In the genomic region with DNA sequence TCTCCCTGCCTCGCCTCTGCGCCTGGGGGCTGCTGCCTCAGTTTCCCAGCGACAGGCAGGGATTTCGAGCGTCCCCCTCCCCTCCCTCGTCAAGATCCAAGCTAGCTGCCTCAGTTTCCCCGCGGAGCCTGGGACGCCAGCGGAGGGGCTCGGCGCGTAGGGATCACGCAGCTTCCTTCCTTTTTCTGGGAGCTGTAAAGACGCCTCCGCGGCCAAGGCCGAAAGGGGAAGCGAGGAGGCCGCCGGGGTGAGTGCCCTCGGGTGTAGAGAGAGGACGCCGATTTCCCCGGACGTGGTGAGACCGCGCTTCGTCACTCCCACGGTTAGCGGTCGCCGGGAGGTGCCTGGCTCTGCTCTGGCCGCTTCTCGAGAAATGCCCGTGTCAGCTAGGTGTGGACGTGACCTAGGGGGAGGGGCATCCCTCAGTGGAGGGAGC, we compare ENCODE assay signal across 8 cellular contexts. TPM values are rescaled to one million over a fixed set of nuclear protein-coding genes. Genes with fewer than 3 reads are reported as not detected.
DNase-seq lines count a peak whose midpoint lies in the region; ATAC-seq and TF ChIP-seq lines count a peak whose summit lies in the region.

No MANE protein-coding gene starts in this region.

- no peaks in the 10 kb centered on the region for H3K27me3 Mint-ChIP-seq in activated B cell treated with CpG ODN at 0.5 μM for 24 hours

- CTCF ChIA-PET in activated B cell treated with CpG ODN at 0.5 μM for 24 hours (lab: Charles Lee): interaction anchor here (0.9 to 6.4 kb wide), 14 partner anchors 10 to 165 kb away, joined by 3 to 211 read pairs (median 10); a partner anchor contains a TSS

- H3K9ac ChIP-seq in colonic mucosa (ENCODE audit: low read depth in 2 of 2, low read length in 2 of 2) (peak overlapping the region; percentile 63 to 78), mesenchymal stem cell (ENCODE audit: low read length) (peak overlapping the region; percentile 84)

- H3K27me3 ChIP-seq in colonic mucosa: no peaks in the 10 kb centered on the region
- H3K27me3 ChIP-seq in mesenchymal stem cell (ENCODE audit: control insufficient read depth in 1 of 2, insufficient read depth in 1 of 2, low read length in 2 of 2): no peaks in the 10 kb centered on the region

- peaks cover 20% of the 10 kb centered on the region for H3K36me3 Mint-ChIP-seq in activated B cell treated with CpG ODN at 0.5 μM for 24 hours (ENCODE audit: low read depth)
- peaks cover 65% of the 10 kb centered on the region for H3K36me3 Mint-ChIP-seq in stimulated activated effector memory CD8-positive, alpha-beta T cell treated with anti-CD3 and anti-CD28 coated beads, Interleukin-12 subunit alpha, Interleukin-12 subunit beta, amount 100 ng/mL, for 72 hours

- H3K4me1 ChIP-seq in colonic mucosa: peaks cover 9% of the 10 kb centered on the region
- H3K4me1 ChIP-seq in mesenchymal stem cell (ENCODE audit: control insufficient read depth, insufficient read depth, low read depth, low read length): peaks cover 23% of the 10 kb centered on the region

- no peak overlapping the region for H2BK5ac ChIP-seq in mesenchymal stem cell (ENCODE audit: low read depth, low read length, poor library complexity, severe bottlenecking)

- peak overlapping the region; percentile 70 for H4K91ac ChIP-seq in mesenchymal stem cell (ENCODE audit: low read length)

- H2BK15ac ChIP-seq in mesenchymal stem cell (ENCODE audit: low read depth, poor library complexity, severe bottlenecking): peak overlapping the region; percentile 44

- peak overlapping the region; percentile 20 for H2AFZ ChIP-seq in mesenchymal stem cell (ENCODE audit: low read depth, low read length)

- H3K4me1 Mint-ChIP-seq in activated B cell treated with CpG ODN at 0.5 μM for 24 hours: peaks cover 42% of the 10 kb centered on the region
- H3K4me1 Mint-ChIP-seq in stimulated activated effector memory CD8-positive, alpha-beta T cell treated with anti-CD3 and anti-CD28 coated beads, Interleukin-12 subunit alpha, Interleukin-12 subunit beta, amount 100 ng/mL, for 72 hours: peaks cover 40% of the 10 kb centered on the region

- peak overlapping the region; percentile 74 to 84 for H3K4ac ChIP-seq in mesenchymal stem cell (ENCODE audit: low read depth in 1 of 2, low read length in 2 of 2)

- H2BK12ac ChIP-seq in mesenchymal stem cell (ENCODE audit: low read length in 2 of 2): peak overlapping the region; percentile 51 to 96

- H3K4me2 ChIP-seq in mesenchymal stem cell (ENCODE audit: low read length, poor library complexity, severe bottlenecking): no peak overlapping the region

- H3K14ac ChIP-seq in mesenchymal stem cell (ENCODE audit: low read length in 2 of 2): no peak overlapping the region

- H3K27ac ChIP-seq in colonic mucosa (peak overlapping the region; percentile 81), mesenchymal stem cell (ENCODE audit: low read length, poor library complexity, severe bottlenecking) (no peak overlapping the region)

- H4K8ac ChIP-seq in mesenchymal stem cell (ENCODE audit: low read length): peak overlapping the region; percentile 96

- H3K36me3 ChIP-seq in colonic mucosa (no peaks in the 10 kb centered on the region), mesenchymal stem cell (ENCODE audit: control insufficient read depth in 1 of 2, insufficient read depth in 2 of 2, low read depth in 1 of 2, low read length in 2 of 2) (peaks cover 8 to 9% of the 10 kb centered on the region in 2 experiments)

- no peaks in the 10 kb centered on the region for H3K9me3 Mint-ChIP-seq in activated B cell treated with CpG ODN at 0.5 μM for 24 hours
- H3K9me3 Mint-ChIP-seq in stimulated activated effector memory CD8-positive, alpha-beta T cell treated with anti-CD3 and anti-CD28 coated beads, Interleukin-12 subunit alpha, Interleukin-12 subunit beta, amount 100 ng/mL, for 72 hours: no peaks in the 10 kb centered on the region

- DNase-seq in HK-2 (ENCODE audit: unreplicated experiment) (peak; percentile 79), activated B cell treated with CpG ODN at 0.5 μM for 24 hours (peak; percentile 80), colonic mucosa (peak; percentile 67), mesenchymal stem cell (peak; percentile 46)
- DNase-seq in stimulated activated effector memory CD8-positive, alpha-beta T cell treated with anti-CD3 and anti-CD28 coated beads, Interleukin-12 subunit alpha, Interleukin-12 subunit beta, amount 100 ng/mL, for 72 hours (ENCODE audit: low spot score in 2 of 2): peak; percentile 84 to 93

- no peak overlapping the region for H3K23ac ChIP-seq in mesenchymal stem cell (ENCODE audit: low read length in 2 of 2)

- peak overlapping the region; percentile 60 to 94 for H3K18ac ChIP-seq in mesenchymal stem cell (ENCODE audit: low read depth in 1 of 2, low read length in 2 of 2)

- peak; percentile 40 for ATAC-seq in GM18520 (IDR thresholded peaks at IDR 0.05; ENCODE audit: unreplicated experiment)
- ATAC-seq in activated B cell treated with CpG ODN at 0.5 μM for 24 hours (ENCODE audit: low read depth): peak; percentile 59
- peak; percentile 87 for ATAC-seq in stimulated activated effector memory CD8-positive, alpha-beta T cell treated with anti-CD3 and anti-CD28 coated beads, Interleukin-12 subunit alpha, Interleukin-12 subunit beta, amount 100 ng/mL, for 72 hours
- ATAC-seq in GM21360 (IDR thresholded peaks at IDR 0.05; ENCODE audit: unreplicated experiment): no peak
- ATAC-seq in GM18870 (IDR thresholded peaks at IDR 0.05; ENCODE audit: unreplicated experiment): no peak

- TF ChIP-seq CTCF in activated B cell treated with CpG ODN at 0.5 μM for 24 hours (IDR thresholded peaks at IDR 0.05): no peak
- TF ChIP-seq CTCF in colonic mucosa (IDR thresholded peaks at IDR 0.05): no peak

- H3K4me3 ChIP-seq in colonic mucosa (peak overlapping the region; percentile 37), mesenchymal stem cell (ENCODE audit: insufficient read depth in 1 of 2, low read depth in 1 of 2, low read length in 2 of 2) (peak overlapping the region in 1 of 2 experiments; percentile 79)

- no peaks in the 10 kb centered on the region for H3K79me1 ChIP-seq in mesenchymal stem cell (replicated peaks; ENCODE audit: low read length, poor library complexity, severe bottlenecking)

- H2BK120ac ChIP-seq in mesenchymal stem cell (ENCODE audit: low read depth, low read length): peak overlapping the region; percentile 44

- peak overlapping the region; percentile 92 for H3K27ac Mint-ChIP-seq in activated B cell treated with CpG ODN at 0.5 μM for 24 hours
- peak overlapping the region; percentile 97 for H3K27ac Mint-ChIP-seq in stimulated activated effector memory CD8-positive, alpha-beta T cell treated with anti-CD3 and anti-CD28 coated beads, Interleukin-12 subunit alpha, Interleukin-12 subunit beta, amount 100 ng/mL, for 72 hours

- POLR2A ChIA-PET in activated B cell treated with CpG ODN at 0.5 μM for 24 hours (lab: Charles Lee): interaction anchor here (0.7 to 5.7 kb wide), 26 partner anchors 10 to 431 kb away, joined by 3 to 128 read pairs (median 10); a partner anchor contains a TSS

- H2AK5ac ChIP-seq in mesenchymal stem cell (ENCODE audit: low read length, severe bottlenecking): peak overlapping the region; percentile 17

- peak overlapping the region; percentile 87 for H3K4me3 Mint-ChIP-seq in activated B cell treated with CpG ODN at 0.5 μM for 24 hours
- H3K4me3 Mint-ChIP-seq in stimulated activated effector memory CD8-positive, alpha-beta T cell treated with anti-CD3 and anti-CD28 coated beads, Interleukin-12 subunit alpha, Interleukin-12 subunit beta, amount 100 ng/mL, for 72 hours: peak overlapping the region; percentile 88

- 19% methylated on average over 30 of the region's 37 CpGs for WGBS in mesenchymal stem cell

- intact Hi-C loops in activated B cell treated with CpG ODN at 0.5 μM for 24 hours (cut with micrococcal nuclease): loop anchor here (1.0 to 2.0 kb wide), 5 partner anchors 19 to 155 kb away; a partner anchor contains a TSS
- intact Hi-C loops in colonic mucosa (cut with DNase I): no loop called here

- H3K9me3 ChIP-seq in colonic mucosa (no peaks in the 10 kb centered on the region), mesenchymal stem cell (ENCODE audit: control insufficient read depth, low read length) (no peaks in the 10 kb centered on the region)

RNA-seq across cellular contexts. Expression of a gene that starts 0.7 kb away (rescaled TPM):
- total RNA-seq in activated B cell treated with CpG ODN at 0.5 μM for 24 hours (32.6 and 37.4 TPM in 2 replicates), colonic mucosa (10 to 100 TPM in 1 of 2 donors, 1 to 10 TPM in 1; 3.5 to 13.1 TPM)
- polyA plus RNA-seq in mesenchymal stem cell (2013, experiment 1 of 2): 73.0 TPM
- polyA plus RNA-seq in mesenchymal stem cell (2013, experiment 2 of 2): 70.2 TPM

RNA-seq across cellular contexts. Expression of a gene that starts 16.6 kb away (rescaled TPM):
- total RNA-seq in activated B cell treated with CpG ODN at 0.5 μM for 24 hours (0.71 and 0.95 TPM in 2 replicates), colonic mucosa (under 1 TPM; 0.19 to 0.37 TPM)
- polyA plus RNA-seq in mesenchymal stem cell (2013, experiment 1 of 2): 1.4 TPM
- 1.0 TPM for polyA plus RNA-seq in mesenchymal stem cell (2013, experiment 2 of 2)

RNA-seq across cellular contexts. Expression of a gene that starts 18.2 kb away (rescaled TPM):
- total RNA-seq in activated B cell treated with CpG ODN at 0.5 μM for 24 hours: 66.9 and 68.3 TPM in 2 replicates
- 100 to 1,000 TPM in 1 of 2 donors, 10 to 100 TPM in 1; 48.9 to 116 TPM for total RNA-seq in colonic mucosa
- polyA plus RNA-seq in mesenchymal stem cell (2013, experiment 1 of 2): 38.3 TPM
- 39.0 TPM for polyA plus RNA-seq in mesenchymal stem cell (2013, experiment 2 of 2)

RNA-seq across cellular contexts. Expression of a gene that starts 19.6 kb away (rescaled TPM):
- total RNA-seq in activated B cell treated with CpG ODN at 0.5 μM for 24 hours (0.76 and 1.2 TPM in 2 replicates), colonic mucosa (1 to 10 TPM in 1 of 2 donors, under 1 TPM in 1; 0.74 to 1.3 TPM)
- 0.73 TPM for polyA plus RNA-seq in mesenchymal stem cell (2013, experiment 1 of 2)
- 0.86 TPM for polyA plus RNA-seq in mesenchymal stem cell (2013, experiment 2 of 2)

RNA-seq across cellular contexts. Expression of a gene that starts 39.1 kb away (rescaled TPM):
- total RNA-seq in activated B cell treated with CpG ODN at 0.5 μM for 24 hours (5.3 and 5.6 TPM in 2 replicates), colonic mucosa (1 to 10 TPM; 2.4 to 5.2 TPM)
- polyA plus RNA-seq in mesenchymal stem cell (2013, experiment 1 of 2): 8.7 TPM
- polyA plus RNA-seq in mesenchymal stem cell (2013, experiment 2 of 2): 8.2 TPM

Comparison
In these comparisons a context has a peak if more than half of its experiments do, and no peak if none do; other contexts are left out.
1. ATAC-seq: peak in GM18520 (single experiment), activated B cell treated with CpG ODN at 0.5 μM for 24 hours (single experiment) and stimulated activated effector memory CD8-positive, alpha-beta T cell treated with anti-CD3 and anti-CD28 coated beads, Interleukin-12 subunit alpha, Interleukin-12 subunit beta, amount 100 ng/mL, for 72 hours (single experiment); none in GM21360 (single experiment) and GM18870 (single experiment).
2. Peak in every context shown above with its lines, with median percentiles within 50 percentile points of each other: DNase-seq.